12 cellular contexts compared by ENCODE assay signal in genomic region chr7:17134786-17135185, GRCh38.
DNase-seq lines count a peak whose midpoint lies in the region; ATAC-seq, FAIRE-seq and TF ChIP-seq lines count a peak whose summit lies in the region.
"Had no signal": no experiment of that assay in that cellular context is flagged by ENCODE, and none has a peak within 500 bp of the region (broad histone marks: within the 10 kb centered on the region; RNA-seq: fewer than 3 reads in every experiment).

No MANE protein-coding gene starts in this region.

- TF ChIP-seq CTCF in DND-41 (IDR thresholded peaks at IDR 0.05; ENCODE audit: borderline replicate concordance, extremely low read depth, low read length, poor library complexity, severe bottlenecking), result no peak
- TF ChIP-seq CTCF in D721Med (IDR thresholded peaks at IDR 0.05; ENCODE audit: insufficient read depth, missing control alignments), result no peak

- H3K36me3 ChIP-seq in DND-41 (ENCODE audit: insufficient read depth, low read length), result no peaks in the 10 kb centered on the region
- H3K36me3 ChIP-seq: esophagus squamous epithelium had no signal

- no peak for ATAC-seq in DND-41 (ENCODE audit: insufficient read depth, low read depth)
- ATAC-seq in GM18873 (IDR thresholded peaks at IDR 0.05; ENCODE audit: low FRiP score, unreplicated experiment), result peak; percentile 85
- ATAC-seq in HG02571 (IDR thresholded peaks at IDR 0.05; ENCODE audit: unreplicated experiment), result peak; percentile 83
- ATAC-seq in HG03439 (IDR thresholded peaks at IDR 0.05; ENCODE audit: unreplicated experiment), result peak; percentile 82
- ATAC-seq: left cardiac atrium had no signal

- H3K79me2 ChIP-seq in DND-41 (ENCODE audit: insufficient read depth, low read length), result no peaks in the 10 kb centered on the region

- no peaks in the 10 kb centered on the region for H3K27me3 ChIP-seq in DND-41 (ENCODE audit: insufficient read depth, low read length, poor library complexity)
- H3K27me3 ChIP-seq: esophagus squamous epithelium had no signal

- H2AFZ ChIP-seq in DND-41 (ENCODE audit: low read depth, low read length), result peak overlapping the region; percentile 3; the same call in 1 of the 2 replicates
- H2AFZ ChIP-seq: GM23248 had no signal

- no peaks in the 10 kb centered on the region for H4K20me1 ChIP-seq in DND-41 (ENCODE audit: insufficient read depth, low read length)

- H3K9ac ChIP-seq in DND-41 (ENCODE audit: low read depth, low read length), result no peak overlapping the region
- H3K9ac ChIP-seq: GM23248 had no signal

- H3K4me1 ChIP-seq in DND-41 (ENCODE audit: insufficient read depth, low read length), result peaks cover 27% of the 10 kb centered on the region

- FAIRE-seq in D721Med (lab: Jason Lieb, UNC), result no peak

- no peak overlapping the region for H3K4me3 ChIP-seq in DND-41 (ENCODE audit: low read depth in 1 of 2, low read length in 2 of 2)
- H3K4me3 ChIP-seq: esophagus squamous epithelium, GM23248 had no signal

- DNase-seq in DND-41 (no peak), OCI-M2 (lab: John Stamatoyannopoulos, UW; ENCODE audit: unreplicated experiment) (no peak), NCI-H2107 treated with DMSO at 0.1 percent for 48 hours (lab: John Stamatoyannopoulos, UW; ENCODE audit: unreplicated experiment) (no peak), D721Med (ENCODE audit: insufficient read length, low spot score) (no peak), OCI-M1 (lab: John Stamatoyannopoulos, UW) (no peak)
- DNase-seq: COR-L47, esophagus squamous epithelium, GM23248, left cardiac atrium had no signal

- H3K27ac ChIP-seq in DND-41 (ENCODE audit: low read length), result no peak overlapping the region
- H3K27ac ChIP-seq: esophagus squamous epithelium, GM23248 had no signal

- no peak overlapping the region for H3K4me2 ChIP-seq in DND-41 (ENCODE audit: insufficient read depth, low read length)

- no peaks in the 10 kb centered on the region for H3K9me3 ChIP-seq in DND-41 (ENCODE audit: insufficient read depth, low read length, severe bottlenecking)
- H3K9me3 ChIP-seq: esophagus squamous epithelium had no signal
